8 cellular contexts compared by ENCODE assay signal in genomic region chr17:1487939-1488825, GRCh38. TPM values are rescaled to one million over a fixed set of nuclear protein-coding genes. Genes with fewer than 3 reads are reported as not detected.
DNase-seq lines count a peak whose midpoint lies in the region; ATAC-seq and TF ChIP-seq lines count a peak whose summit lies in the region.

No MANE protein-coding gene starts in this region.

- H3K27ac ChIP-seq in colonic mucosa: peak overlapping the region; percentile 95

- intact Hi-C loops in colonic mucosa (cut with DNase I): no loop called here

- peak overlapping the region; percentile 51 for H3K4me3 ChIP-seq in colonic mucosa

- ATAC-seq in HG02884 (IDR thresholded peaks at IDR 0.05; ENCODE audit: unreplicated experiment): no peak

- peaks cover 37% of the 10 kb centered on the region for H3K4me1 ChIP-seq in colonic mucosa

- H3K27me3 ChIP-seq in colonic mucosa: no peaks in the 10 kb centered on the region

- DNase-seq in A172 (ENCODE audit: low spot score) (peak; percentile 76), NAMALWA (ENCODE audit: low spot score) (peak; percentile 54), colonic mucosa (peak; percentile 89), kidney glomerular epithelial cell (lab: John Stamatoyannopoulos, UW) (peak; percentile 70)
- DNase-seq in activated CD4-positive, alpha-beta T cell treated with anti-CD3 and anti-CD28 coated beads for 4 hours: peak; percentile 70 to 71
- peak; percentile 66 for DNase-seq in stimulated activated CD4-positive, alpha-beta T cell treated with anti-CD3 and anti-CD28 coated beads, Interleukin-12 subunit alpha, Interleukin-12 subunit beta, amount 100 ng/mL, for 4 hours

- TF ChIP-seq CTCF in colonic mucosa (IDR thresholded peaks at IDR 0.05): no peak

- peak overlapping the region; percentile 68 to 78 for H3K9ac ChIP-seq in colonic mucosa (ENCODE audit: low read depth in 2 of 2, low read length in 2 of 2)

- no peaks in the 10 kb centered on the region for H3K9me3 ChIP-seq in colonic mucosa

- H3K36me3 ChIP-seq in colonic mucosa: no peaks in the 10 kb centered on the region

- TF ChIP-seq POLR2A in GM19193 (IDR thresholded peaks at IDR 0.05; ENCODE audit: extremely low read depth, insufficient read depth, insufficient read length): peak; percentile 12

RNA-seq across cellular contexts. Expression of gene MYO1C, which starts 4.3 kb away (rescaled TPM):
- total RNA-seq in A172 (2014; rRNA removed; shearing (Covaris generic)): 148 and 155 TPM in 2 replicates
- total RNA-seq in colonic mucosa: 100 to 1,000 TPM; 280 to 315 TPM

RNA-seq across cellular contexts. Expression of gene INPP5K, which starts 28.2 kb away (rescaled TPM):
- 36.1 and 40.8 TPM in 2 replicates for total RNA-seq in A172 (2014; rRNA removed; shearing (Covaris generic))
- 10 to 100 TPM; 27.6 to 35.5 TPM for total RNA-seq in colonic mucosa

RNA-seq across cellular contexts. Expression of gene CRK, which starts 32.1 kb away (rescaled TPM):
- total RNA-seq in A172 (2014; rRNA removed; shearing (Covaris generic)): 84.2 and 89.2 TPM in 2 replicates
- 10 to 100 TPM; 74.5 to 82.0 TPM for total RNA-seq in colonic mucosa
